Comparison of ENCODE assay signal across 1 cellular context in the genomic region with DNA sequence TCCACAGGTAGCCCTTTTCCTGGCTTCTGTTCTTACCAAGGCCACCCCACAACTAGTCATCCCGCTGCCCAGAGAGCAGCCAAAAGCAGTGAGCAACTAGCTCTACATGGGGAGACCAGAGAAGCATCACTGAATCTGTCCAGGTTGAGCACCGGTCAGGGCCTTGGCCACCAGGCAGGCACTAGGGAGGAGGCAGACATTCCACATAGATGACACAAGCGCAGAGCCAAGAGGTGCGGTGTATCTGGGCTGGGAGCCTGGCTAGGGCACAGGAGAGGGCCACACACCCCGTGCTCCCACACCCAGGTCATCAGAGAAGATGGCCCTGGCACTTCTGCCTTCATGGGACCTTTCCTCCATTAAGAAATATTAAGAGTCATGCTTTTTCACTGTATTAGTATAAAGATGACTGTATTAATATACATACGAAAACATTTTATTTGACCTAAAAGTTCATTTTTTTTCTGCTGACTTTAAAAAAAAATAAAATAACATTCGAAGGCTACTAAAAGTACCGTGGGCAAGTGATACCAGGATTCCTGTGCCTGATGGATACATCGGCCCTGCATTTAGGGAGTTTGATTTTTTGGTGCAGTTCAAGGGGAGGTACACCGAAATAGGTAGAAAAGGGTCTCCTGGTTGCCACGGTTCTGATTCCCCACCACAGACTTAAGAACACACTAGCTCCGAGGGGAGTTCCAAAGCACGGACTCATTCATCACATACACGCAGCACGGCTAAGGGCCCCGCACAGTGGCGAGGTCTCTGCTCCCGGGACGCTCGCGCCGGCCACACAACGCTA.
TF ChIP-seq lines count a peak whose summit lies in the region.

No MANE protein-coding gene starts in this region.

TF ChIP-seq in HepG2, 621 proteins besides CTCF, POLR2A, EP300 and RAD21 (continues in another document):
- TF ChIP-seq ZBTB34 (CRISPR knock-in tag; IDR thresholded peaks at IDR 0.05) (no peak), JUN (CRISPR knock-in tag; IDR thresholded peaks at IDR 0.05) (peak; percentile 88), DMTF1 (CRISPR knock-in tag; IDR thresholded peaks at IDR 0.05) (no peak), TBX3 (IDR thresholded peaks at IDR 0.05; ENCODE audit: borderline replicate concordance) (no peak), ATF7 (IDR thresholded peaks at IDR 0.05) (no peak), ATF7 (CRISPR knock-in tag; IDR thresholded peaks at IDR 0.05) (no peak), SAP130 (CRISPR knock-in tag; IDR thresholded peaks at IDR 0.05; ENCODE audit: low read depth) (peak; percentile 52), ATF3 (CRISPR knock-in tag; IDR thresholded peaks at IDR 0.05) (peak; percentile 83; the same call in 1 of the 2 replicates), CBFB (CRISPR knock-in tag; IDR thresholded peaks at IDR 0.05) (no peak), ZNF563 (CRISPR knock-in tag; IDR thresholded peaks at IDR 0.05) (0 out of 2 replicates have a peak, but pooled peaks have one; percentile 41), ZNF766 (CRISPR knock-in tag; IDR thresholded peaks at IDR 0.05; ENCODE audit: borderline replicate concordance) (no peak), ZNF20 (CRISPR knock-in tag; IDR thresholded peaks at IDR 0.05) (no peak), FOSL1 (CRISPR knock-in tag; IDR thresholded peaks at IDR 0.05; ENCODE audit: borderline replicate concordance) (no peak), CREB1 (IDR thresholded peaks at IDR 0.05) (no peak), CREB1 (CRISPR knock-in tag; IDR thresholded peaks at IDR 0.05) (no peak), ZNF180 (CRISPR knock-in tag; IDR thresholded peaks at IDR 0.05; ENCODE audit: borderline replicate concordance, low read depth) (no peak), ZFYVE20 (CRISPR knock-in tag; IDR thresholded peaks at IDR 0.05; ENCODE audit: borderline replicate concordance, low read depth) (no peak), DNMT3B (CRISPR knock-in tag; conservative IDR thresholded peaks at IDR 0.05) (no peak), FOSL2 (CRISPR knock-in tag; IDR thresholded peaks at IDR 0.05) (peak; percentile 44; the same call in 1 of the 2 replicates), MXD4 (CRISPR knock-in tag; IDR thresholded peaks at IDR 0.05) (no peak), ZNF841 (CRISPR knock-in tag; IDR thresholded peaks at IDR 0.05; ENCODE audit: borderline replicate concordance) (no peak), ZBTB10 (CRISPR knock-in tag; IDR thresholded peaks at IDR 0.05; ENCODE audit: borderline replicate concordance) (no peak), AKAP8 (CRISPR knock-in tag; IDR thresholded peaks at IDR 0.05) (no peak), EHMT2 (IDR thresholded peaks at IDR 0.05; ENCODE audit: borderline replicate concordance, low read depth, low read length) (no peak), ZNF263 (CRISPR knock-in tag; IDR thresholded peaks at IDR 0.05) (peak; percentile 82), ZNF781 (CRISPR knock-in tag; IDR thresholded peaks at IDR 0.05; ENCODE audit: borderline replicate concordance, not compliant biosample characterization) (peak; percentile 32), ZNF234 (CRISPR knock-in tag; conservative IDR thresholded peaks at IDR 0.05) (no peak; the same call in 1 of the 2 replicates), GFI1 (CRISPR knock-in tag; IDR thresholded peaks at IDR 0.05; ENCODE audit: borderline replicate concordance) (0 out of 2 replicates have a peak, but pooled peaks have one; percentile 8), ZNF446 (CRISPR knock-in tag; IDR thresholded peaks at IDR 0.05) (no peak), TEAD3 (CRISPR knock-in tag; optimal IDR thresholded peaks at IDR 0.05; ENCODE audit: borderline replicate concordance) (peak; percentile 82), JUND (CRISPR knock-in tag; IDR thresholded peaks at IDR 0.05) (0 out of 2 replicates have a peak, but pooled peaks have one; percentile 52), ESRRA (CRISPR knock-in tag; IDR thresholded peaks at IDR 0.05; ENCODE audit: low read depth) (no peak), ZNF83 (CRISPR knock-in tag; IDR thresholded peaks at IDR 0.05; ENCODE audit: borderline replicate concordance) (no peak), GMEB1 (CRISPR knock-in tag; IDR thresholded peaks at IDR 0.05; ENCODE audit: borderline replicate concordance) (no peak), YEATS4 (CRISPR knock-in tag; IDR thresholded peaks at IDR 0.05; ENCODE audit: borderline replicate concordance) (no peak), LCORL (IDR thresholded peaks at IDR 0.05) (no peak), LCORL (CRISPR knock-in tag; IDR thresholded peaks at IDR 0.05) (0 out of 2 replicates have a peak, but pooled peaks have one; percentile 21), AKNA (CRISPR knock-in tag; IDR thresholded peaks at IDR 0.05; ENCODE audit: borderline replicate concordance) (no peak), NCOR1 (IDR thresholded peaks at IDR 0.05; ENCODE audit: borderline replicate concordance, low read length) (no peak), GATAD1 (CRISPR knock-in tag; IDR thresholded peaks at IDR 0.05) (no peak), DMAP1 (CRISPR knock-in tag; IDR thresholded peaks at IDR 0.05) (no peak)
- TF ChIP-seq, protein P1, sequence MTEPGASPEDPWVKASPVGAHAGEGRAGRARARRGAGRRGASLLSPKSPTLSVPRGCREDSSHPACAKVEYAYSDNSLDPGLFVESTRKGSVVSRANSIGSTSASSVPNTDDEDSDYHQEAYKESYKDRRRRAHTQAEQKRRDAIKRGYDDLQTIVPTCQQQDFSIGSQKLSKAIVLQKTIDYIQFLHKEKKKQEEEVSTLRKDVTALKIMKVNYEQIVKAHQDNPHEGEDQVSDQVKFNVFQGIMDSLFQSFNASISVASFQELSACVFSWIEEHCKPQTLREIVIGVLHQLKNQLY (CRISPR knock-in tag; IDR thresholded peaks at IDR 0.05): no peak
- TF ChIP-seq, protein P2, sequence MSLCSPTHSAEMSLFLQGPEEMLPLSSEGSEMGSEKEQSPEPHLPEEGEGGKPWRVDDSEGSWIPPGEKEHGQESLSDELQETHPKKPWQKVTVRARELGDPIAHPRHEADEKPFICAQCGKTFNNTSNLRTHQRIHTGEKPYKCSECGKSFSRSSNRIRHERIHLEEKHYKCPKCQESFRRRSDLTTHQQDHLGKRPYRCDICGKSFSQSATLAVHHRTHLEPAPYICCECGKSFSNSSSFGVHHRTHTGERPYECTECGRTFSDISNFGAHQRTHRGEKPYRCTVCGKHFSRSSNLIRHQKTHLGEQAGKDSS (CRISPR knock-in tag; IDR thresholded peaks at IDR 0.05; ENCODE audit: borderline replicate concordance, low read depth): 0 out of 2 replicates have a peak, but pooled peaks have one; percentile 38
- TF ChIP-seq, protein P3, sequence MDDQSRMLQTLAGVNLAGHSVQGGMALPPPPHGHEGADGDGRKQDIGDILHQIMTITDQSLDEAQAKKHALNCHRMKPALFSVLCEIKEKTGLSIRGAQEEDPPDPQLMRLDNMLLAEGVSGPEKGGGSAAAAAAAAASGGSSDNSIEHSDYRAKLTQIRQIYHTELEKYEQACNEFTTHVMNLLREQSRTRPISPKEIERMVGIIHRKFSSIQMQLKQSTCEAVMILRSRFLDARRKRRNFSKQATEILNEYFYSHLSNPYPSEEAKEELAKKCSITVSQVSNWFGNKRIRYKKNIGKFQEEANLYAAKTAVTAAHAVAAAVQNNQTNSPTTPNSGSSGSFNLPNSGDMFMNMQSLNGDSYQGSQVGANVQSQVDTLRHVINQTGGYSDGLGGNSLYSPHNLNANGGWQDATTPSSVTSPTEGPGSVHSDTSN (CRISPR knock-in tag; IDR thresholded peaks at IDR 0.05; ENCODE audit: borderline replicate concordance): no peak
